ENCODE assay signal across 30 cellular contexts in the genomic region with DNA sequence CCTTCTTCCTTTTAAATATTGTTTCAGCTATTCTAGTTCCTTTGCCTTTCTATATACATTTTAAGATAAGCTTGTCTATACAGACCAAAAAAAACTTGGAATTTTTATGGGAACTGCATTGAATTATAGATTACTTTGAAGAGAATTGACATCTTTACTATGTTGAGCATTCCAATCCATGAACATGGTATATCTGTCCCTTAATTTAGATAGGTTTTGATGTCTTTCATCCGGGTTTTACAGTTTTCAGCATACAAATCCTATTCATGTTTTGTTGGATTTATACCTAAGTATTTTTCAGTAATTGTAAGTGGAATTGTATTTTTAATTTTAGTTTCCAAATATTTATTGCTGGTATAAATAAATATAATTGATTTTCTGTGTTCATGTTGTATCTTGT.
"Had no signal": no experiment of that assay in that cellular context is flagged by ENCODE, and none has a peak within 500 bp of the region (broad histone marks: within the 10 kb centered on the region; RNA-seq: fewer than 3 reads in every experiment).

No MANE protein-coding gene starts in this region.

- H3K9me3 ChIP-seq: adrenal gland, body of pancreas had no signal

- DNase-seq: activated effector memory CD4-positive, alpha-beta T cell treated with Interleukin-2 at 50 U/mL for 16 hours; activated gamma-delta T cell; activated gamma-delta T cell treated with Interleukin-2 at 50 U/mL for 16 hours; activated naive CD4-positive, alpha-beta T cell; activated naive CD4-positive, alpha-beta T cell treated with anti-CD3 and anti-CD28 coated beads for 36 hours; activated naive CD4-positive, alpha-beta T cell treated with anti-CD3 and anti-CD28 coated beads, Interleukin-2, amount 10 ng/mL, durations not matched to agents 7 days and 5 days; activated naive CD4-positive, alpha-beta T cell treated with anti-CD3 and anti-CD28 coated beads, Interleukin-2, amount 50 U/mL, for 16 hours; activated naive CD4-positive, alpha-beta T cell treated with Interleukin-2 at 50 U/mL for 16 hours; activated naive CD8-positive, alpha-beta T cell treated with anti-CD3 and anti-CD28 coated beads for 36 hours; activated naive CD8-positive, alpha-beta T cell treated with anti-CD3 and anti-CD28 coated beads, Interleukin-2, amount 10 ng/mL, durations not matched to agents 7 days and 5 days; activated naive CD8-positive, alpha-beta T cell treated with anti-CD3 and anti-CD28 coated beads, Interleukin-2, amount 50 U/mL, for 24 hours; activated T-cell treated with anti-CD3 and anti-CD28 coated beads, Interleukin-2, amount 50 U/mL, for 4 hours; activated T-cell treated with anti-CD3 and anti-CD28 coated beads, Interleukin-2, amount 50 U/mL, for 48 hours; activated T-cell treated with anti-CD3 and anti-CD28 coated beads, Interleukin-2, amount 50 U/mL, for 72 hours; adrenal gland; amniotic stem cell; amygdala; anterior cingulate cortex; aorta; body of pancreas; brain microvascular endothelial cell; caudate nucleus; central memory CD4-positive, alpha-beta T cell; cerebellar nuclear complex had no signal

- H3K4me3 ChIP-seq: adrenal gland, ascending aorta, body of pancreas, breast epithelium, cardiac muscle cell had no signal

- H3K36me3 ChIP-seq: adrenal gland, ascending aorta, brain microvascular endothelial cell, breast epithelium, cardiac muscle cell had no signal

- H3K27ac ChIP-seq: adrenal gland, ascending aorta, body of pancreas, brain microvascular endothelial cell, breast epithelium, cardiac muscle cell had no signal

- FAIRE-seq: astrocyte, bronchial epithelial cell, colon had no signal

- H3K4me1 ChIP-seq: adrenal gland, ascending aorta, body of pancreas, breast epithelium had no signal
